ENCODE assay signal across 9 cellular contexts in genomic region chrX:133097031-133097430, GRCh38. TPM values are rescaled to one million over a fixed set of nuclear protein-coding genes. Genes with fewer than 3 reads are reported as not detected.
"Had no signal": no experiment of that assay in that cellular context is flagged by ENCODE, and none has a peak within 500 bp of the region (broad histone marks: within the 10 kb centered on the region; RNA-seq: fewer than 3 reads in every experiment).

A gene with protein sequence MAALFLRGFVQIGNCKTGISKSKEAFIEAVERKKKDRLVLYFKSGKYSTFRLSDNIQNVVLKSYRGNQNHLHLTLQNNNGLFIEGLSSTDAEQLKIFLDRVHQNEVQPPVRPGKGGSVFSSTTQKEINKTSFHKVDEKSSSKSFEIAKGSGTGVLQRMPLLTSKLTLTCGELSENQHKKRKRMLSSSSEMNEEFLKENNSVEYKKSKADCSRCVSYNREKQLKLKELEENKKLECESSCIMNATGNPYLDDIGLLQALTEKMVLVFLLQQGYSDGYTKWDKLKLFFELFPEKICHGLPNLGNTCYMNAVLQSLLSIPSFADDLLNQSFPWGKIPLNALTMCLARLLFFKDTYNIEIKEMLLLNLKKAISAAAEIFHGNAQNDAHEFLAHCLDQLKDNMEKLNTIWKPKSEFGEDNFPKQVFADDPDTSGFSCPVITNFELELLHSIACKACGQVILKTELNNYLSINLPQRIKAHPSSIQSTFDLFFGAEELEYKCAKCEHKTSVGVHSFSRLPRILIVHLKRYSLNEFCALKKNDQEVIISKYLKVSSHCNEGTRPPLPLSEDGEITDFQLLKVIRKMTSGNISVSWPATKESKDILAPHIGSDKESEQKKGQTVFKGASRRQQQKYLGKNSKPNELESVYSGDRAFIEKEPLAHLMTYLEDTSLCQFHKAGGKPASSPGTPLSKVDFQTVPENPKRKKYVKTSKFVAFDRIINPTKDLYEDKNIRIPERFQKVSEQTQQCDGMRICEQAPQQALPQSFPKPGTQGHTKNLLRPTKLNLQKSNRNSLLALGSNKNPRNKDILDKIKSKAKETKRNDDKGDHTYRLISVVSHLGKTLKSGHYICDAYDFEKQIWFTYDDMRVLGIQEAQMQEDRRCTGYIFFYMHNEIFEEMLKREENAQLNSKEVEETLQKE (minus strand): TSS chrX:133097109. CDS start chrX:133028220, 68,889 bp downstream.

- DNase-seq: H9, HCEC 1CT, KBM-7 had no signal

- H3K9ac ChIP-seq: KMS-11 had no signal

- H3K4me3 Mint-ChIP-seq: GM23338, H9, IgD-negative memory B cell had no signal

- H3K36me3 Mint-ChIP-seq: IgD-negative memory B cell had no signal

- H3K4me3 ChIP-seq: GM23338 had no signal

- H3K9me3 Mint-ChIP-seq: GM23338, H9, IgD-negative memory B cell had no signal

- H3K27ac ChIP-seq: KMS-11 had no signal

- H3K4me2 ChIP-seq: GM23338, KMS-11 had no signal

- H3K27ac Mint-ChIP-seq: GM23338, H9, IgD-negative memory B cell had no signal

- H3K4me1 Mint-ChIP-seq: GM23338, H9, IgD-negative memory B cell had no signal

- ATAC-seq: GM23338, HepG2 had no signal

RNA-seq across cellular contexts. Expression of the gene that starts here (rescaled TPM):
- total RNA-seq: GM23338, H1, H9, HepG2, HT-29 had no signal
- polyA plus RNA-seq: GM23338, H1, HepG2, IgD-negative memory B cell had no signal
